25 cellular contexts compared by ENCODE assay signal in genomic region chr13:59201836-59202235, GRCh38.
"Had no signal": no experiment of that assay in that cellular context is flagged by ENCODE, and none has a peak within 500 bp of the region (broad histone marks: within the 10 kb centered on the region; RNA-seq: fewer than 3 reads in every experiment).

No MANE protein-coding gene starts in this region.

- H3K36me3 ChIP-seq: esophagus squamous epithelium, gastrocnemius medialis, lower lobe of right lung, prostate gland, right atrium auricular region, sigmoid colon, thoracic aorta, tibial nerve, upper lobe of left lung had no signal

- H3K27me3 ChIP-seq: esophagus squamous epithelium, gastrocnemius medialis, hepatocyte, right atrium auricular region, sigmoid colon, tibial nerve, upper lobe of left lung had no signal

- DNase-seq: cerebellar nuclear complex; cortex of kidney; effector memory CD8-positive, alpha-beta T cell; erythroblast; esophagus squamous epithelium; foreskin fibroblast; gastrocnemius medialis; head of caudate nucleus; left colon; left ventricle myocardium superior; lower lobe of right lung; mucosa of descending colon; naive B cell; nucleus accumbens; sigmoid colon; stimulated activated CD4-positive, alpha-beta T cell treated with anti-CD3 and anti-CD28 coated beads, Interleukin-2, amount 100 ng/mL, for 24 hours; stimulated activated CD4-positive, alpha-beta T cell treated with anti-CD3 and anti-CD28 coated beads, Interleukin-4, amount 100 ng/mL, for 4 hours; stimulated activated naive B cell treated with anti-CD40 and anti-IgM and Interleukin-4, amounts not matched to agents 10 μg/mL and 1 μg/mL and 100 μg/mL, for 72 hours; upper lobe of left lung had no signal

- H3K4me1 ChIP-seq: esophagus squamous epithelium, gastrocnemius medialis, lower lobe of right lung, prostate gland, right atrium auricular region, sigmoid colon, tibial nerve, upper lobe of left lung had no signal

- ATAC-seq: effector memory CD8-positive, alpha-beta T cell; gastrocnemius medialis; left colon; left ventricle myocardium superior; lower lobe of right lung; mucosa of descending colon; natural killer cell treated with Interleukin-12 subunit alpha and Interleukin-12 subunit beta and Interleukin-15 and Interleukin-18, amount 100 ng/mL, for 72 hours; stimulated activated naive B cell treated with anti-CD40 and anti-IgM and Interleukin-4, amounts not matched to agents 10 μg/mL and 1 μg/mL and 100 μg/mL, for 72 hours had no signal

- H3K4me3 ChIP-seq: esophagus squamous epithelium, gastrocnemius medialis, hepatocyte, lower lobe of right lung, mucosa of descending colon, prostate gland, right atrium auricular region, sigmoid colon, thoracic aorta, tibial nerve, upper lobe of left lung had no signal

- H3K9me3 ChIP-seq: esophagus squamous epithelium, gastrocnemius medialis, lower lobe of right lung, mucosa of descending colon, prostate gland, sigmoid colon, thoracic aorta, tibial nerve, upper lobe of left lung had no signal

- H3K27ac ChIP-seq: esophagus squamous epithelium, gastrocnemius medialis, hepatocyte, lower lobe of right lung, prostate gland, right atrium auricular region, sigmoid colon, thoracic aorta, tibial nerve, upper lobe of left lung had no signal
